16 cellular contexts compared by ENCODE assay signal in the genomic region with DNA sequence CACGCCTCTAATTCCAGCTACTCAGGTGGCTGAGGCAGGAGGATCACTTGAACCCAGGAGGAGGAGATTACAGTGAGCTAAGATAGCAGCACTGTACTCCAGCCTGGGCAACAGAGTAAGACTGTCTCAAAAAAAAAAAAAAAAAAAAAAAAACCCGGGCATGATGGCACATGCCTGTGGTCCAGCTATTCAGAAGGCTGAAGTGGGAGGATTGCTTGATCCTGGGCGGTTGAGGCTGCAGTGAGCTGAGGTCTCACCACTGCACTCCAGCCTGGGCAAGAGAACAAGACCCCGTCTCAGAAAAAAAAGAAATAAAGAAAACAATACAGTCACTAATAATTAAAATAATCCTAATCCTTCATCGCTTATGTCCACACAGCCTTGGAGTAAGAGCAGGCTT.
DNase-seq lines count a peak whose midpoint lies in the region; ATAC-seq, FAIRE-seq and TF ChIP-seq lines count a peak whose summit lies in the region.
"Had no signal": no experiment of that assay in that cellular context is flagged by ENCODE, and none has a peak within 500 bp of the region (broad histone marks: within the 10 kb centered on the region; RNA-seq: fewer than 3 reads in every experiment).

No MANE protein-coding gene starts in this region.

- no peak overlapping the region for H3K9ac ChIP-seq in endothelial cell of umbilical vein (replicated peaks; ENCODE audit: extremely low read depth, insufficient read depth, low read length)

- H3K4me3 ChIP-seq in left ventricle myocardium inferior (no peak overlapping the region), endothelial cell of umbilical vein (replicated peaks in 1 of 3; ENCODE audit: insufficient read depth in 1 of 3, low read depth in 1 of 3, low read length in 3 of 3) (no peak overlapping the region), neuron (ENCODE audit: low read length) (no peak overlapping the region), vagina (no peak overlapping the region)
- H3K4me3 ChIP-seq: body of pancreas, Peyer's patch had no signal

- H3K9me3 ChIP-seq in left ventricle myocardium inferior (replicated peaks), result no peaks in the 10 kb centered on the region
- H3K9me3 ChIP-seq in endothelial cell of umbilical vein (replicated peaks; ENCODE audit: control insufficient read depth, insufficient read depth, low read length), result no peaks in the 10 kb centered on the region
- no peaks in the 10 kb centered on the region for H3K9me3 ChIP-seq in neuron (ENCODE audit: low read length)
- H3K9me3 ChIP-seq in vagina, result no peaks in the 10 kb centered on the region
- H3K9me3 ChIP-seq: body of pancreas, Peyer's patch had no signal

- peak overlapping the region; percentile 24 for H3K4me2 ChIP-seq in endothelial cell of umbilical vein (ENCODE audit: insufficient read depth, low read length)

- H3K36me3 ChIP-seq in left ventricle myocardium inferior, result peaks cover 4% of the 10 kb centered on the region
- peaks cover 0 to under 1% of the 10 kb centered on the region in 2 experiments for H3K36me3 ChIP-seq in endothelial cell of umbilical vein (ENCODE audit: control insufficient read depth in 2 of 2, extremely low read depth in 1 of 2, insufficient read depth in 2 of 2, low read length in 2 of 2)
- H3K36me3 ChIP-seq in neuron (ENCODE audit: insufficient read depth, low read length), result no peaks in the 10 kb centered on the region
- no peaks in the 10 kb centered on the region for H3K36me3 ChIP-seq in vagina
- H3K36me3 ChIP-seq: Peyer's patch had no signal

- H2AFZ ChIP-seq in endothelial cell of umbilical vein (ENCODE audit: low read depth, low read length), result no peak overlapping the region
- peak overlapping the region; percentile 87 for H2AFZ ChIP-seq in neuron (ENCODE audit: low read depth, low read length)

- POLR2A ChIA-PET in endothelial cell of umbilical vein (lab: Charles Lee), result no interaction called here

- no peak for FAIRE-seq in endothelial cell of umbilical vein (lab: Jason Lieb, UNC)

- H3K9me1 ChIP-seq in endothelial cell of umbilical vein (replicated peaks; ENCODE audit: control insufficient read depth, extremely low read depth, insufficient read depth, low read length), result no peaks in the 10 kb centered on the region

- H4K20me1 ChIP-seq in endothelial cell of umbilical vein (replicated peaks; ENCODE audit: control insufficient read depth, extremely low read depth, insufficient read depth, low read length), result no peaks in the 10 kb centered on the region

- no peak for ATAC-seq in left cardiac atrium
- no peak for ATAC-seq in GM18519 (IDR thresholded peaks at IDR 0.05; ENCODE audit: low FRiP score, unreplicated experiment)
- ATAC-seq: body of pancreas, esophagus mucosa had no signal

- BruUV-seq in endothelial cell of umbilical vein (replicated peaks; lab: Mats Ljungman, UMichigan), result no TSS peak

- dilution Hi-C loops in endothelial cell of umbilical vein (cut with MboI; ENCODE audit: extremely low pct_ligation_motif_present, low sequenced_read_pairs), result no loop called here

- no peak for DNase-seq in left ventricle myocardium inferior
- no peak for DNase-seq in left cardiac atrium
- no peak for DNase-seq in endothelial cell of umbilical vein (ENCODE audit: low read depth, low spot score)
- no peak for DNase-seq in vagina (ENCODE audit: extremely low spot score in 2 of 2)
- no peak for DNase-seq in activated CD8-positive, alpha-beta memory T cell treated with anti-CD3 and anti-CD28 coated beads, Interleukin-2, amount 50 U/mL, for 48 hours
- no peak for DNase-seq in NCI-H345 treated with DMSO at 0.1 percent for 48 hours (lab: John Stamatoyannopoulos, UW; ENCODE audit: unreplicated experiment)
- DNase-seq: body of pancreas, H7, immature natural killer cell, Karpas-422, NCI-H2171 treated with DMSO at 0.1 percent for 48 hours, Peyer's patch had no signal

- H3K79me2 ChIP-seq in endothelial cell of umbilical vein (ENCODE audit: control insufficient read depth, insufficient read depth, low read length), result peaks cover 89% of the 10 kb centered on the region

- H3K27ac ChIP-seq in left ventricle myocardium inferior (replicated peaks) (peak overlapping the region; percentile 88), endothelial cell of umbilical vein (ENCODE audit: insufficient read depth, low read depth, low read length) (peak overlapping the region; percentile 26), vagina (peak overlapping the region; percentile 79)
- H3K27ac ChIP-seq: VCaP had no signal

- TF ChIP-seq POLR2A in endothelial cell of umbilical vein (IDR thresholded peaks at IDR 0.05; ENCODE audit: low read depth, low read length) (no peak), vagina (IDR thresholded peaks at IDR 0.05) (no peak)

- H3K27me3 ChIP-seq in left ventricle myocardium inferior (ENCODE audit: low read depth), result no peaks in the 10 kb centered on the region
- H3K27me3 ChIP-seq in endothelial cell of umbilical vein (ENCODE audit: control insufficient read depth in 2 of 2, insufficient read depth in 2 of 2, low read length in 2 of 2), result no peaks in the 10 kb centered on the region
- H3K27me3 ChIP-seq in neuron (ENCODE audit: insufficient read depth, low read length), result no peaks in the 10 kb centered on the region
- no peaks in the 10 kb centered on the region for H3K27me3 ChIP-seq in vagina
- H3K27me3 ChIP-seq: body of pancreas, Peyer's patch had no signal

- CTCF ChIA-PET in endothelial cell of umbilical vein (lab: Charles Lee), result interaction anchor here (1.2 to 1.6 kb wide), 2 partner anchors 14 to 65 kb away, joined by 3 to 12 read pairs; no protein-coding TSS in a partner anchor

- TF ChIP-seq CTCF in left ventricle myocardium inferior (IDR thresholded peaks at IDR 0.05; ENCODE audit: borderline replicate concordance), result no peak
- TF ChIP-seq CTCF in endothelial cell of umbilical vein (IDR thresholded peaks at IDR 0.05; ENCODE audit: extremely low read depth in 1 of 2, insufficient read depth in 1 of 2, low read depth in 1 of 2, low read length in 2 of 2), result no peak
- TF ChIP-seq CTCF in vagina (IDR thresholded peaks at IDR 0.05), result no peak

- H3K4me1 ChIP-seq in left ventricle myocardium inferior (peaks cover 77% of the 10 kb centered on the region), endothelial cell of umbilical vein (ENCODE audit: control insufficient read depth, extremely low read depth, insufficient read depth, low read length) (peaks cover 59% of the 10 kb centered on the region), neuron (ENCODE audit: insufficient read depth, low read length) (peaks cover 12% of the 10 kb centered on the region), vagina (peaks cover 69% of the 10 kb centered on the region)

- intact Hi-C loops in left ventricle myocardium inferior (cut with micrococcal nuclease) (no loop called here), left cardiac atrium (cut with DNase I) (no loop called here), endothelial cell of umbilical vein (cut with micrococcal nuclease) (no loop called here), vagina (cut with DNase I) (no loop called here)

TF ChIP-seq in endothelial cell of umbilical vein, 7 proteins besides CTCF, POLR2A, EP300 and RAD21:
- TF ChIP-seq MAX (IDR thresholded peaks at IDR 0.05; ENCODE audit: insufficient read depth, insufficient read length) (no peak), MYC (IDR thresholded peaks at IDR 0.05; ENCODE audit: low read depth, low read length) (no peak), FOS (IDR thresholded peaks at IDR 0.05; ENCODE audit: borderline replicate concordance, insufficient read depth, low read length) (no peak), POLR2AphosphoS5 (IDR thresholded peaks at IDR 0.05; ENCODE audit: insufficient read depth, low read depth, low read length) (no peak), GATA2 (IDR thresholded peaks at IDR 0.05; ENCODE audit: insufficient read depth, insufficient read length, low read depth, low read length) (no peak), JUN (IDR thresholded peaks at IDR 0.05; ENCODE audit: borderline replicate concordance, insufficient read depth, insufficient read length, low read depth) (no peak), EZH2 (IDR thresholded peaks at IDR 0.05; ENCODE audit: borderline replicate concordance, low read depth, low read length, severe bottlenecking) (no peak)

Comparison
In these comparisons a context has a peak if more than half of its experiments do, and no peak if none do; other contexts are left out.
1. H3K27ac ChIP-seq: peak in every context shown above with its lines; median percentile 88 in left ventricle myocardium inferior; 79 in vagina; 26 in endothelial cell of umbilical vein.